7 cellular contexts compared by ENCODE assay signal in the genomic region with DNA sequence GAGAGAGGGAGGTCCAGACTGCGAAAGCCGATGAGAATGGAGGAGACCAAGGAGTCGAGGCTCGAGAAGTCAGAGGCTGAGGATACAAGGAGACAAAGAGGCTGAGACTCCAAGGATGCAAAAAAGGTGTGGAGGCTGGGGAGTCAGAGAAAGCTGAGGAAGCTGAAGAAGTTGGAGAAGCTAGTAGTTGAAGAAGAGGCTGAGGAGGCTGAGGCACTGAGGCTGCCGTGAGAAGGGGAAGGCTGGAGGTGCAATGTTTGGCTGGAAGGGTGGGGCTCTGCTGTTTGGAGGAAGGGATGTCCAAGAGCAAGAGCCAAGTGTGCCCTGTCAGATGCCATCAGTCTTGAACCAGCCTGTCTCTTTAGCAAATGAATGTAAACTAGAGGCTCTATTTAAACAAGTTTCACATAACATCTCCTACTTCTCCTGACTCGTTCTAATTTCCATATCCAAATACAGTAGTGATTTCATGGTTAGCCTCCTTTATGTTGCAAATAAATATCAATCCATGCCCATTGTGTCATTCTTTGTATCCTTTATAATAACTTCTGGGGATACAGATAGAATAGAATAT.
"Had no signal": no experiment of that assay in that cellular context is flagged by ENCODE, and none has a peak within 500 bp of the region (broad histone marks: within the 10 kb centered on the region; RNA-seq: fewer than 3 reads in every experiment).

No MANE protein-coding gene starts in this region.

- ATAC-seq: GM23338, HCT116, K562 had no signal

- H2AFZ ChIP-seq: GM23338 had no signal

- H3K4me3 ChIP-seq: GM23338, K562 had no signal

- H3K4me2 ChIP-seq: GM23338 had no signal

- H3K9me3 Mint-ChIP-seq: HFFc6 had no signal

- H3K27ac Mint-ChIP-seq: GM23338, H9, HFFc6 had no signal

- DNase-seq: H9, HFFc6, IMR-90 had no signal

- H3K4me3 Mint-ChIP-seq: GM23338, H9, HFFc6 had no signal

- H3K27ac ChIP-seq: HL-60 had no signal
